ENCODE assay signal across 25 cellular contexts in the genomic region with DNA sequence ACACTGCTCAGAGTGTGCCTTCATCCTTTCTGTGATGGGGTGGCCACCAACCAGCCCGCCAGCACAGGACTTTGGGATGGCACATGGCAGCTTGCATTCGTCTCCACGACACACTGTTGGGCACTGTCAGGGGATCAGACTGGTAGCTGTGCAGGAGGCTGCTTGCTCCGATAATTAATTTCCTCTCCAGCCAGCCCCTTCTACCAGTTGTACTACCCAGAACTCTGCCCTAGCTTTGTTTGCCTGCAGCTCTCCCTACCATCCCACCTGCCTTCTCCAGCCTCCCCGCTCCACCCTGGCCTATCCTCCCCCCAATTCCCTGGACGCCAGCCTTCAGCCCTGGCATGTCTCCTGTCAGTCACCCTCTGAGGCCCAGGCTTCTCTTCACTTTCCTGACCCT.
"Had no signal": no experiment of that assay in that cellular context is flagged by ENCODE, and none has a peak within 500 bp of the region (broad histone marks: within the 10 kb centered on the region; RNA-seq: fewer than 3 reads in every experiment).

No MANE protein-coding gene starts in this region.

- H3K36me3 ChIP-seq: heart right ventricle, left ventricle myocardium inferior, pancreas, right lobe of liver, transverse colon, upper lobe of right lung had no signal

- H3K4me3 ChIP-seq: heart right ventricle, hepatocyte, left ventricle myocardium inferior, lung, mucosa of descending colon, pancreas, psoas muscle, right lobe of liver, smooth muscle cell, transverse colon, upper lobe of right lung had no signal

- ATAC-seq: heart right ventricle; naive thymus-derived CD4-positive, alpha-beta T cell; natural killer cell treated with Interleukin-12 subunit alpha and Interleukin-12 subunit beta and Interleukin-15 and Interleukin-18, amount 100 ng/mL, for 72 hours; pancreas; psoas muscle; right lobe of liver; stimulated activated memory B cell treated with anti-CD40 and anti-IgM and Interleukin-4, amounts not matched to agents 10 μg/mL and 1 μg/mL and 100 μg/mL, for 72 hours; stimulated activated naive CD8-positive, alpha-beta T cell treated with anti-CD3 and anti-CD28 coated beads, Interleukin-15, amount 100 ng/mL, for 72 hours; upper lobe of right lung had no signal

- H2AFZ ChIP-seq: hepatocyte had no signal

- DNase-seq: heart right ventricle; islet precursor cell; left ventricle myocardium inferior; midbrain; mucosa of descending colon; naive thymus-derived CD4-positive, alpha-beta T cell; nucleus accumbens; posterior cingulate gyrus; psoas muscle; right lobe of liver; stimulated activated CD4-positive, alpha-beta T cell treated with anti-CD3 and anti-CD28 coated beads, Interleukin-1b, Interleukin-23, amount 100 ng/mL, for 48 hours; stimulated activated CD4-positive, alpha-beta T cell treated with anti-CD3 and anti-CD28 coated beads, Interleukin-2, amount 100 ng/mL, for 48 hours; stimulated activated CD4-positive, alpha-beta T cell treated with anti-CD3 and anti-CD28 coated beads, Interleukin-4, amount 100 ng/mL, for 4 hours; stimulated activated CD8-positive, alpha-beta memory T cell treated with anti-CD3 and anti-CD28 coated beads, Interleukin-4, amount 100 ng/mL, for 48 hours; stimulated activated naive CD4-positive, alpha-beta T cell treated with Interleukin-2 at 50 U/mL for 16 hours; stimulated activated naive CD8-positive, alpha-beta T cell treated with anti-CD3 and anti-CD28 coated beads, Interleukin-15, amount 100 ng/mL, for 72 hours; substantia nigra; transverse colon; upper lobe of right lung had no signal

- H3K4me1 ChIP-seq: pancreas, psoas muscle, right lobe of liver, upper lobe of right lung had no signal

- H3K27me3 ChIP-seq: hepatocyte, pancreas, right lobe of liver, transverse colon, upper lobe of right lung had no signal

- H3K27ac ChIP-seq: heart right ventricle, hepatocyte, left ventricle myocardium inferior, pancreas, psoas muscle, right lobe of liver, transverse colon, upper lobe of right lung had no signal

- H3K9me3 ChIP-seq: heart right ventricle, left ventricle myocardium inferior, mucosa of descending colon, pancreas, psoas muscle, right lobe of liver, transverse colon, upper lobe of right lung had no signal

- H3K4me2 ChIP-seq: hepatocyte, smooth muscle cell had no signal
